Comparison of ENCODE assay signal across 1 cellular context in genomic region chr2:64202206-64202864, GRCh38.
TF ChIP-seq lines count a peak whose summit lies in the region.

No MANE protein-coding gene starts in this region.

TF ChIP-seq in A549, 52 proteins besides CTCF, POLR2A, EP300 and RAD21 (continued from another document):
- TF ChIP-seq HES2 (IDR thresholded peaks at IDR 0.05) (no peak), CBX8 (IDR thresholded peaks at IDR 0.05) (no peak), HOXB5 (CRISPR knock-in tag; IDR thresholded peaks at IDR 0.05) (no peak), GATA3 (IDR thresholded peaks at IDR 0.05; ENCODE audit: borderline replicate concordance) (no peak)
